1 cellular context compared by ENCODE assay signal in the genomic region with DNA sequence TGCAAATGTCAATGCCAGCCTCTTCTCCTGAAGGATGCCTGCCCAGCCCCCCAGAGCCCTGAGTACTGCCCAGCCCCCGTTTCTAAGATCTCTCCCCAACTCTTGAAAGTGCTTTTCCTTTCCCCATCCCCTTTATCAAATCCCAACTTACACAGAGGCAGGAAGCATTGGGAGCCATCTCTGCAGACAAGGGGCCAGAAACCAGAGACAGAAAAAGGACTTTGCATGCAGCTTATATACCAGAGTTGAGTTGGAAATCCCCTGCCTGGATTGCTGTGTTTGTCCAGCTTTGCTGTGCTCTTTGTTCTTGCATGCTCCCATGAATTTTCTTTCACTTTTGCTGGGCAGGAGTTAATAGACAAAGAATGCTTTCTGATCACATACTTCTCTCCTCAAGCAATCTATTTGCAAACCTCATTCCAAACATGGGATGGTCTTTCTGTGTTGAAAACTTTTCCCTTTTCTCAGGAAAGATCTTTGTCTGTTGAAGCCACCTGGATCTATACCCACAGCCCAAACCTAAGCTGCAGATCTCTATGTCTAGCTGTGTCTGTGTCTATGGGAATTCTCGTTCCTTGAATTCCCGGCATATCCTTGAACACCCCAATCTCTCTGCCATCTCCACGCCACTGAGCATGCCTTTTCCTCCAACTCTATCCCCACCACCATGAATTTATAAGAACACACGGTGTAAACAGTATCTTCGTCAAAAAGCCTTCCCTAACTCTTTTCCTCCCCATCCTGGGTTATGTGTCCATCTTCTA.
A peak's percentile ranks its signal among the peaks of the same experiment; 100 is the strongest.
TF ChIP-seq lines count a peak whose summit lies in the region.

A gene (minus strand): TSS at position 209 of the 764 bp plus-strand sequence. CDS start 31 bp downstream, at position 178.

TF ChIP-seq in HepG2, 621 proteins besides CTCF, POLR2A, EP300 and RAD21 (continues in another document):
- TF ChIP-seq CBX5 (CRISPR knock-in tag; IDR thresholded peaks at IDR 0.05; ENCODE audit: borderline replicate concordance) (no peak), POLR2AphosphoS5 (IDR thresholded peaks at IDR 0.05; ENCODE audit: low read depth, low read length) (peak; percentile 37; the same call in 1 of the 2 replicates), SNAI1 (CRISPR knock-in tag; IDR thresholded peaks at IDR 0.05; ENCODE audit: borderline replicate concordance) (no peak), ZNF629 (CRISPR knock-in tag; conservative IDR thresholded peaks at IDR 0.05) (no peak), ZSCAN29 (CRISPR knock-in tag; conservative IDR thresholded peaks at IDR 0.05) (0 out of 2 replicates have a peak, but pooled peaks have one; percentile 45), MYC (CRISPR knock-in tag; IDR thresholded peaks at IDR 0.05; ENCODE audit: borderline replicate concordance) (no peak), ZNF510 (CRISPR knock-in tag; IDR thresholded peaks at IDR 0.05; ENCODE audit: low read depth) (no peak), HNF4A (CRISPR knock-in tag; IDR thresholded peaks at IDR 0.05) (peak; percentile 14; the same call in 1 of the 2 replicates), JARID2 (CRISPR knock-in tag; IDR thresholded peaks at IDR 0.05; ENCODE audit: insufficient replicate concordance) (no peak), SAP130 (CRISPR knock-in tag; IDR thresholded peaks at IDR 0.05; ENCODE audit: low read depth) (peak; percentile 26; the same call in 1 of the 2 replicates), ZNF768 (CRISPR knock-in tag; IDR thresholded peaks at IDR 0.05) (no peak), CREM (IDR thresholded peaks at IDR 0.05) (peak; percentile 35; the same call in 1 of the 2 replicates), CREM (CRISPR knock-in tag; IDR thresholded peaks at IDR 0.05) (no peak), CEBPG (CRISPR knock-in tag; IDR thresholded peaks at IDR 0.05) (0 out of 2 replicates have a peak, but pooled peaks have one; percentile 13), MED1 (CRISPR knock-in tag; IDR thresholded peaks at IDR 0.05) (0 out of 2 replicates have a peak, but pooled peaks have one; percentile 28), ZMYM2 (CRISPR knock-in tag; IDR thresholded peaks at IDR 0.05) (no peak), POLR2G (IDR thresholded peaks at IDR 0.05; ENCODE audit: low read depth, low read length) (0 out of 2 replicates have a peak, but pooled peaks have one; percentile 49), ZNF761 (CRISPR knock-in tag; conservative IDR thresholded peaks at IDR 0.05) (0 out of 2 replicates have a peak, but pooled peaks have one; percentile 35), MIXL1 (CRISPR knock-in tag; IDR thresholded peaks at IDR 0.05) (no peak), TBX2 (CRISPR knock-in tag; IDR thresholded peaks at IDR 0.05; ENCODE audit: borderline replicate concordance) (peak; percentile 43; the same call in 1 of the 2 replicates), HNRNPK (IDR thresholded peaks at IDR 0.05; ENCODE audit: low read depth, low read length, poor library complexity, severe bottlenecking) (no peak), ZEB1 (IDR thresholded peaks at IDR 0.05; ENCODE audit: insufficient replicate concordance, low read depth) (no peak), KMT2A (CRISPR knock-in tag; IDR thresholded peaks at IDR 0.05) (0 out of 2 replicates have a peak, but pooled peaks have one; percentile 22), SMAD3 (CRISPR knock-in tag; IDR thresholded peaks at IDR 0.05) (0 out of 2 replicates have a peak, but pooled peaks have one; percentile 24), ZNF335 (CRISPR knock-in tag; IDR thresholded peaks at IDR 0.05) (peak; percentile 77; the same call in 1 of the 2 replicates), ETV6 (CRISPR knock-in tag; conservative IDR thresholded peaks at IDR 0.05) (no peak), SPEN (CRISPR knock-in tag; IDR thresholded peaks at IDR 0.05; ENCODE audit: low read depth) (0 out of 2 replicates have a peak, but pooled peaks have one; percentile 32), DMAP1 (CRISPR knock-in tag; IDR thresholded peaks at IDR 0.05) (no peak), ZMYM3 (CRISPR knock-in tag; IDR thresholded peaks at IDR 0.05) (no peak), ZNF496 (CRISPR knock-in tag; IDR thresholded peaks at IDR 0.05; ENCODE audit: insufficient replicate concordance) (no peak), SOX13 (IDR thresholded peaks at IDR 0.05) (no peak), SOX13 (CRISPR knock-in tag; conservative IDR thresholded peaks at IDR 0.05 in 1 of 2, IDR thresholded peaks at IDR 0.05 in 1 of 2) (peak in 1 of 2 experiments; percentile 19; a peak in 1 of 4 replicates), ISL2 (CRISPR knock-in tag; IDR thresholded peaks at IDR 0.05) (no peak), RARA (CRISPR knock-in tag; IDR thresholded peaks at IDR 0.05) (0 out of 2 replicates have a peak, but pooled peaks have one; percentile 7), MAZ (IDR thresholded peaks at IDR 0.05; ENCODE audit: borderline replicate concordance, low read depth, low read length) (no peak), MAZ (CRISPR knock-in tag; IDR thresholded peaks at IDR 0.05; ENCODE audit: low read depth) (no peak), JDP2 (CRISPR knock-in tag; IDR thresholded peaks at IDR 0.05; ENCODE audit: borderline replicate concordance) (no peak), CCDC6 (CRISPR knock-in tag; IDR thresholded peaks at IDR 0.05) (no peak), HMG20A (CRISPR knock-in tag; IDR thresholded peaks at IDR 0.05; ENCODE audit: borderline replicate concordance) (peak; percentile 21; the same call in 1 of the 2 replicates), ZNF570 (CRISPR knock-in tag; IDR thresholded peaks at IDR 0.05; ENCODE audit: borderline replicate concordance) (no peak)
- TF ChIP-seq, protein P1, sequence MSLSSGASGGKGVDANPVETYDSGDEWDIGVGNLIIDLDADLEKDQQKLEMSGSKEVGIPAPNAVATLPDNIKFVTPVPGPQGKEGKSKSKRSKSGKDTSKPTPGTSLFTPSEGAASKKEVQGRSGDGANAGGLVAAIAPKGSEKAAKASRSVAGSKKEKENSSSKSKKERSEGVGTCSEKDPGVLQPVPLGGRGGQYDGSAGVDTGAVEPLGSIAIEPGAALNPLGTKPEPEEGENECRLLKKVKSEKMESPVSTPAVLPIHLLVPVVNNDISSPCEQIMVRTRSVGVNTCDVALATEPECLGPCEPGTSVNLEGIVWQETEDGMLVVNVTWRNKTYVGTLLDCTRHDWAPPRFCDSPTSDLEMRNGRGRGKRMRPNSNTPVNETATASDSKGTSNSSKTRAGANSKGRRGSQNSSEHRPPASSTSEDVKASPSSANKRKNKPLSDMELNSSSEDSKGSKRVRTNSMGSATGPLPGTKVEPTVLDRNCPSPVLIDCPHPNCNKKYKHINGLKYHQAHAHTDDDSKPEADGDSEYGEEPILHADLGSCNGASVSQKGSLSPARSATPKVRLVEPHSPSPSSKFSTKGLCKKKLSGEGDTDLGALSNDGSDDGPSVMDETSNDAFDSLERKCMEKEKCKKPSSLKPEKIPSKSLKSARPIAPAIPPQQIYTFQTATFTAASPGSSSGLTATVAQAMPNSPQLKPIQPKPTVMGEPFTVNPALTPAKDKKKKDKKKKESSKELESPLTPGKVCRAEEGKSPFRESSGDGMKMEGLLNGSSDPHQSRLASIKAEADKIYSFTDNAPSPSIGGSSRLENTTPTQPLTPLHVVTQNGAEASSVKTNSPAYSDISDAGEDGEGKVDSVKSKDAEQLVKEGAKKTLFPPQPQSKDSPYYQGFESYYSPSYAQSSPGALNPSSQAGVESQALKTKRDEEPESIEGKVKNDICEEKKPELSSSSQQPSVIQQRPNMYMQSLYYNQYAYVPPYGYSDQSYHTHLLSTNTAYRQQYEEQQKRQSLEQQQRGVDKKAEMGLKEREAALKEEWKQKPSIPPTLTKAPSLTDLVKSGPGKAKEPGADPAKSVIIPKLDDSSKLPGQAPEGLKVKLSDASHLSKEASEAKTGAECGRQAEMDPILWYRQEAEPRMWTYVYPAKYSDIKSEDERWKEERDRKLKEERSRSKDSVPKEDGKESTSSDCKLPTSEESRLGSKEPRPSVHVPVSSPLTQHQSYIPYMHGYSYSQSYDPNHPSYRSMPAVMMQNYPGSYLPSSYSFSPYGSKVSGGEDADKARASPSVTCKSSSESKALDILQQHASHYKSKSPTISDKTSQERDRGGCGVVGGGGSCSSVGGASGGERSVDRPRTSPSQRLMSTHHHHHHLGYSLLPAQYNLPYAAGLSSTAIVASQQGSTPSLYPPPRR (CRISPR knock-in tag; IDR thresholded peaks at IDR 0.05; ENCODE audit: borderline replicate concordance), result 0 out of 2 replicates have a peak, but pooled peaks have one; percentile 18
- TF ChIP-seq, protein P2, sequence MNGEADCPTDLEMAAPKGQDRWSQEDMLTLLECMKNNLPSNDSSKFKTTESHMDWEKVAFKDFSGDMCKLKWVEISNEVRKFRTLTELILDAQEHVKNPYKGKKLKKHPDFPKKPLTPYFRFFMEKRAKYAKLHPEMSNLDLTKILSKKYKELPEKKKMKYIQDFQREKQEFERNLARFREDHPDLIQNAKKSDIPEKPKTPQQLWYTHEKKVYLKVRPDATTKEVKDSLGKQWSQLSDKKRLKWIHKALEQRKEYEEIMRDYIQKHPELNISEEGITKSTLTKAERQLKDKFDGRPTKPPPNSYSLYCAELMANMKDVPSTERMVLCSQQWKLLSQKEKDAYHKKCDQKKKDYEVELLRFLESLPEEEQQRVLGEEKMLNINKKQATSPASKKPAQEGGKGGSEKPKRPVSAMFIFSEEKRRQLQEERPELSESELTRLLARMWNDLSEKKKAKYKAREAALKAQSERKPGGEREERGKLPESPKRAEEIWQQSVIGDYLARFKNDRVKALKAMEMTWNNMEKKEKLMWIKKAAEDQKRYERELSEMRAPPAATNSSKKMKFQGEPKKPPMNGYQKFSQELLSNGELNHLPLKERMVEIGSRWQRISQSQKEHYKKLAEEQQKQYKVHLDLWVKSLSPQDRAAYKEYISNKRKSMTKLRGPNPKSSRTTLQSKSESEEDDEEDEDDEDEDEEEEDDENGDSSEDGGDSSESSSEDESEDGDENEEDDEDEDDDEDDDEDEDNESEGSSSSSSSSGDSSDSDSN (CRISPR knock-in tag; IDR thresholded peaks at IDR 0.05), result no peak
- TF ChIP-seq, protein P3, sequence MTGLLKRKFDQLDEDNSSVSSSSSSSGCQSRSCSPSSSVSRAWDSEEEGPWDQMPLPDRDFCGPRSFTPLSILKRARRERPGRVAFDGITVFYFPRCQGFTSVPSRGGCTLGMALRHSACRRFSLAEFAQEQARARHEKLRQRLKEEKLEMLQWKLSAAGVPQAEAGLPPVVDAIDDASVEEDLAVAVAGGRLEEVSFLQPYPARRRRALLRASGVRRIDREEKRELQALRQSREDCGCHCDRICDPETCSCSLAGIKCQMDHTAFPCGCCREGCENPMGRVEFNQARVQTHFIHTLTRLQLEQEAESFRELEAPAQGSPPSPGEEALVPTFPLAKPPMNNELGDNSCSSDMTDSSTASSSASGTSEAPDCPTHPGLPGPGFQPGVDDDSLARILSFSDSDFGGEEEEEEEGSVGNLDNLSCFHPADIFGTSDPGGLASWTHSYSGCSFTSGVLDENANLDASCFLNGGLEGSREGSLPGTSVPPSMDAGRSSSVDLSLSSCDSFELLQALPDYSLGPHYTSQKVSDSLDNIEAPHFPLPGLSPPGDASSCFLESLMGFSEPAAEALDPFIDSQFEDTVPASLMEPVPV (CRISPR knock-in tag; IDR thresholded peaks at IDR 0.05), result no peak
- TF ChIP-seq, protein P4, sequence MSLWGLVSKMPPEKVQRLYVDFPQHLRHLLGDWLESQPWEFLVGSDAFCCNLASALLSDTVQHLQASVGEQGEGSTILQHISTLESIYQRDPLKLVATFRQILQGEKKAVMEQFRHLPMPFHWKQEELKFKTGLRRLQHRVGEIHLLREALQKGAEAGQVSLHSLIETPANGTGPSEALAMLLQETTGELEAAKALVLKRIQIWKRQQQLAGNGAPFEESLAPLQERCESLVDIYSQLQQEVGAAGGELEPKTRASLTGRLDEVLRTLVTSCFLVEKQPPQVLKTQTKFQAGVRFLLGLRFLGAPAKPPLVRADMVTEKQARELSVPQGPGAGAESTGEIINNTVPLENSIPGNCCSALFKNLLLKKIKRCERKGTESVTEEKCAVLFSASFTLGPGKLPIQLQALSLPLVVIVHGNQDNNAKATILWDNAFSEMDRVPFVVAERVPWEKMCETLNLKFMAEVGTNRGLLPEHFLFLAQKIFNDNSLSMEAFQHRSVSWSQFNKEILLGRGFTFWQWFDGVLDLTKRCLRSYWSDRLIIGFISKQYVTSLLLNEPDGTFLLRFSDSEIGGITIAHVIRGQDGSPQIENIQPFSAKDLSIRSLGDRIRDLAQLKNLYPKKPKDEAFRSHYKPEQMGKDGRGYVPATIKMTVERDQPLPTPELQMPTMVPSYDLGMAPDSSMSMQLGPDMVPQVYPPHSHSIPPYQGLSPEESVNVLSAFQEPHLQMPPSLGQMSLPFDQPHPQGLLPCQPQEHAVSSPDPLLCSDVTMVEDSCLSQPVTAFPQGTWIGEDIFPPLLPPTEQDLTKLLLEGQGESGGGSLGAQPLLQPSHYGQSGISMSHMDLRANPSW (CRISPR knock-in tag; IDR thresholded peaks at IDR 0.05; ENCODE audit: borderline replicate concordance), result 0 out of 2 replicates have a peak, but pooled peaks have one; percentile 46
- TF ChIP-seq, protein P5, sequence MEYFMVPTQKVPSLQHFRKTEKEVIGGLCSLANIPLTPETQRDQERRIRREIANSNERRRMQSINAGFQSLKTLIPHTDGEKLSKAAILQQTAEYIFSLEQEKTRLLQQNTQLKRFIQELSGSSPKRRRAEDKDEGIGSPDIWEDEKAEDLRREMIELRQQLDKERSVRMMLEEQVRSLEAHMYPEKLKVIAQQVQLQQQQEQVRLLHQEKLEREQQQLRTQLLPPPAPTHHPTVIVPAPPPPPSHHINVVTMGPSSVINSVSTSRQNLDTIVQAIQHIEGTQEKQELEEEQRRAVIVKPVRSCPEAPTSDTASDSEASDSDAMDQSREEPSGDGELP (IDR thresholded peaks at IDR 0.05; ENCODE audit: borderline replicate concordance, low read depth), result no peak
- TF ChIP-seq, protein P6, sequence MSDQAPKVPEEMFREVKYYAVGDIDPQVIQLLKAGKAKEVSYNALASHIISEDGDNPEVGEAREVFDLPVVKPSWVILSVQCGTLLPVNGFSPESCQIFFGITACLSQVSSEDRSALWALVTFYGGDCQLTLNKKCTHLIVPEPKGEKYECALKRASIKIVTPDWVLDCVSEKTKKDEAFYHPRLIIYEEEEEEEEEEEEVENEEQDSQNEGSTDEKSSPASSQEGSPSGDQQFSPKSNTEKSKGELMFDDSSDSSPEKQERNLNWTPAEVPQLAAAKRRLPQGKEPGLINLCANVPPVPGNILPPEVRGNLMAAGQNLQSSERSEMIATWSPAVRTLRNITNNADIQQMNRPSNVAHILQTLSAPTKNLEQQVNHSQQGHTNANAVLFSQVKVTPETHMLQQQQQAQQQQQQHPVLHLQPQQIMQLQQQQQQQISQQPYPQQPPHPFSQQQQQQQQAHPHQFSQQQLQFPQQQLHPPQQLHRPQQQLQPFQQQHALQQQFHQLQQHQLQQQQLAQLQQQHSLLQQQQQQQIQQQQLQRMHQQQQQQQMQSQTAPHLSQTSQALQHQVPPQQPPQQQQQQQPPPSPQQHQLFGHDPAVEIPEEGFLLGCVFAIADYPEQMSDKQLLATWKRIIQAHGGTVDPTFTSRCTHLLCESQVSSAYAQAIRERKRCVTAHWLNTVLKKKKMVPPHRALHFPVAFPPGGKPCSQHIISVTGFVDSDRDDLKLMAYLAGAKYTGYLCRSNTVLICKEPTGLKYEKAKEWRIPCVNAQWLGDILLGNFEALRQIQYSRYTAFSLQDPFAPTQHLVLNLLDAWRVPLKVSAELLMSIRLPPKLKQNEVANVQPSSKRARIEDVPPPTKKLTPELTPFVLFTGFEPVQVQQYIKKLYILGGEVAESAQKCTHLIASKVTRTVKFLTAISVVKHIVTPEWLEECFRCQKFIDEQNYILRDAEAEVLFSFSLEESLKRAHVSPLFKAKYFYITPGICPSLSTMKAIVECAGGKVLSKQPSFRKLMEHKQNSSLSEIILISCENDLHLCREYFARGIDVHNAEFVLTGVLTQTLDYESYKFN (CRISPR knock-in tag; conservative IDR thresholded peaks at IDR 0.05), result peak; percentile 56; the same call in 1 of the 2 replicates
- TF ChIP-seq, protein P7, sequence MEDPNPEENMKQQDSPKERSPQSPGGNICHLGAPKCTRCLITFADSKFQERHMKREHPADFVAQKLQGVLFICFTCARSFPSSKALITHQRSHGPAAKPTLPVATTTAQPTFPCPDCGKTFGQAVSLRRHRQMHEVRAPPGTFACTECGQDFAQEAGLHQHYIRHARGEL (CRISPR knock-in tag; IDR thresholded peaks at IDR 0.05), result no peak
